Comparison of ENCODE assay signal across 22 cellular contexts in the genomic region with DNA sequence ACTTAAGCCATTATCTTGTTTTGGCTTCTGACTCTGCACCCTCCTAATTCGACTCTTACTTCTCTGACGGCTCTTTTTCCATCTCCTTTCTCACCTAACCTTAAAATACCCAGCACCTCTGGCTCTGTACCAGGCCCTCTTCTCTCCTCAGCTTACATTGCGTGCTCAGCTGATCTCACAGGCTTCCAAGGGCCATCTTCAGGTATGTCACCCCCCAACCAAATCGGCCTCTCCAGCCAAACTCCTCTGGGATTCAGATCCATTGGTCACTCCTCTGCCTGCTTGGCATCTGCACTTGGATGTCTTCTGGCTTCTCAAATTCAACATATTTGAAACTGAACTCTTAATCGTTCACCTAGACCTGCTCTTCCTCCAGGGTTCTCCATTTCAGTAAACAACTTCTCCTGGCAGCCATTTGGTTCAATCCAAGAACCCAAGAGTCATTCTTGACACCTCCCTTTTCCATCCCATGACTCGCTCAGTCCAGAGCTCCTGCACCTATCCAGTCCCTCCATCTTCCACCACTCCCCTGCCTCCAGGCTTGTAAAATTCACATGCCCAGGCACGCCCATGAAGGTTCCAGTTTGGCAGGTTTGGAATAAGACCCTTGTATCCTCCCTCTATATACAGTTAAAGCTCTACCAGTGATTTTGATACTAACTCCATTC. TPM values are rescaled to one million over a fixed set of nuclear protein-coding genes. Genes with fewer than 3 reads are reported as not detected.
DNase-seq lines count a peak whose midpoint lies in the region; ATAC-seq and TF ChIP-seq lines count a peak whose summit lies in the region.
"Had no signal": no experiment of that assay in that cellular context is flagged by ENCODE, and none has a peak within 500 bp of the region (broad histone marks: within the 10 kb centered on the region; RNA-seq: fewer than 3 reads in every experiment).

No MANE protein-coding gene starts in this region.

- no peaks in the 10 kb centered on the region for H3K4me1 Mint-ChIP-seq in activated CD4-positive, alpha-beta memory T cell treated with anti-CD3 and anti-CD28 coated beads, Interleukin-2, amount 10 ng/mL, durations not matched to agents 7 days and 5 days
- H3K4me1 Mint-ChIP-seq in activated CD4-positive, alpha-beta memory T cell treated with anti-CD3 and anti-CD28 coated beads for 36 hours (ENCODE audit: low read depth), result no peaks in the 10 kb centered on the region
- H3K4me1 Mint-ChIP-seq: endodermal cell; neural crest cell; stimulated activated memory B cell treated with anti-CD40 and anti-IgM and Interleukin-4, amounts not matched to agents 10 μg/mL and 1 μg/mL and 100 μg/mL, for 72 hours had no signal

- TF ChIP-seq CTCF in stomach (IDR thresholded peaks at IDR 0.05), result no peak

- peak; percentile 3 for DNase-seq in activated CD4-positive, alpha-beta memory T cell treated with anti-CD3 and anti-CD28 coated beads, Interleukin-2, amount 10 ng/mL, durations not matched to agents 7 days and 5 days
- DNase-seq in activated CD4-positive, alpha-beta memory T cell treated with anti-CD3 and anti-CD28 coated beads for 36 hours, result no peak
- DNase-seq in NCI-H510A (lab: John Stamatoyannopoulos, UW), result peak; percentile 60
- DNase-seq in epithelial cell of prostate (ENCODE audit: low read depth, low spot score), result peak; percentile 46
- peak; percentile 15 for DNase-seq in stomach
- no peak for DNase-seq in NCI-H2171 treated with DMSO at 0.1 percent for 48 hours (lab: John Stamatoyannopoulos, UW)
- no peak for DNase-seq in activated naive CD4-positive, alpha-beta T cell treated with anti-CD3 and anti-CD28 coated beads, Interleukin-2, amount 50 U/mL, for 16 hours
- DNase-seq: activated gamma-delta T cell, amygdala, HFFc6, NCI-H1694, trophoblast cell had no signal

- peaks cover 0 to 7% (median 0%) of the 10 kb centered on the region in 4 donors for H3K36me3 ChIP-seq in stomach
- H3K36me3 ChIP-seq: BLaER1 treated with 17β-estradiol and CSF1 and Interleukin-3, amounts not matched to agents 10 nM and 100 nM; SJCRH30 had no signal

- CTCF ChIA-PET in activated CD4-positive, alpha-beta memory T cell treated with anti-CD3 and anti-CD28 coated beads, Interleukin-2, amount 10 ng/mL, durations not matched to agents 7 days and 5 days (lab: Charles Lee), result no interaction called here
- CTCF ChIA-PET in activated CD4-positive, alpha-beta memory T cell treated with anti-CD3 and anti-CD28 coated beads for 36 hours (lab: Charles Lee), result interaction anchor here (0.9 to 1.5 kb wide), 2 partner anchors 13 to 15 kb away, joined by 3 to 4 read pairs; no protein-coding TSS in a partner anchor

- POLR2A ChIA-PET in activated CD4-positive, alpha-beta memory T cell treated with anti-CD3 and anti-CD28 coated beads, Interleukin-2, amount 10 ng/mL, durations not matched to agents 7 days and 5 days (lab: Charles Lee), result no interaction called here
- POLR2A ChIA-PET in activated CD4-positive, alpha-beta memory T cell treated with anti-CD3 and anti-CD28 coated beads for 36 hours (lab: Charles Lee), result no interaction called here

- ATAC-seq in HG03097 (IDR thresholded peaks at IDR 0.05; ENCODE audit: low FRiP score, unreplicated experiment), result no peak
- ATAC-seq: A549; stimulated activated memory B cell treated with anti-CD40 and anti-IgM and Interleukin-4, amounts not matched to agents 10 μg/mL and 1 μg/mL and 100 μg/mL, for 72 hours; WTC11 had no signal

- no peak for TF ChIP-seq POLR2A in stomach (IDR thresholded peaks at IDR 0.05)

- no peaks in the 10 kb centered on the region for H3K9me3 Mint-ChIP-seq in activated CD4-positive, alpha-beta memory T cell treated with anti-CD3 and anti-CD28 coated beads, Interleukin-2, amount 10 ng/mL, durations not matched to agents 7 days and 5 days
- H3K9me3 Mint-ChIP-seq in activated CD4-positive, alpha-beta memory T cell treated with anti-CD3 and anti-CD28 coated beads for 36 hours, result no peaks in the 10 kb centered on the region
- H3K9me3 Mint-ChIP-seq: endodermal cell; neural crest cell; stimulated activated memory B cell treated with anti-CD40 and anti-IgM and Interleukin-4, amounts not matched to agents 10 μg/mL and 1 μg/mL and 100 μg/mL, for 72 hours; T-helper 1 cell treated with Interleukin-12 subunit alpha and Interleukin-12 subunit beta and Interleukin-4 antibody, amounts not matched to agents 30 μg/mL and 1 μg/mL, for 36 hours had no signal

- H3K27me3 ChIP-seq in stomach, result peaks cover 0 to 4% (median 0%) of the 10 kb centered on the region in 3 donors
- H3K27me3 ChIP-seq: BLaER1 treated with 17β-estradiol and CSF1 and Interleukin-3, amounts not matched to agents 10 nM and 100 nM; SJCRH30 had no signal

- no peaks in the 10 kb centered on the region for H3K4me1 ChIP-seq in stomach
- H3K4me1 ChIP-seq: A549; BLaER1 treated with 17β-estradiol and CSF1 and Interleukin-3, amounts not matched to agents 10 nM and 100 nM; SJCRH30 had no signal

- no peak overlapping the region for H3K4me3 Mint-ChIP-seq in activated CD4-positive, alpha-beta memory T cell treated with anti-CD3 and anti-CD28 coated beads, Interleukin-2, amount 10 ng/mL, durations not matched to agents 7 days and 5 days
- H3K4me3 Mint-ChIP-seq in activated CD4-positive, alpha-beta memory T cell treated with anti-CD3 and anti-CD28 coated beads for 36 hours, result no peak overlapping the region
- H3K4me3 Mint-ChIP-seq: endodermal cell; HFFc6; mesothelial cell of epicardium; neural crest cell; stimulated activated memory B cell treated with anti-CD40 and anti-IgM and Interleukin-4, amounts not matched to agents 10 μg/mL and 1 μg/mL and 100 μg/mL, for 72 hours; T-helper 1 cell treated with Interleukin-12 subunit alpha and Interleukin-12 subunit beta and Interleukin-4 antibody, amounts not matched to agents 30 μg/mL and 1 μg/mL, for 36 hours; WTC11 had no signal

- H3K36me3 Mint-ChIP-seq in activated CD4-positive, alpha-beta memory T cell treated with anti-CD3 and anti-CD28 coated beads, Interleukin-2, amount 10 ng/mL, durations not matched to agents 7 days and 5 days (ENCODE audit: low read depth), result no peaks in the 10 kb centered on the region
- H3K36me3 Mint-ChIP-seq in activated CD4-positive, alpha-beta memory T cell treated with anti-CD3 and anti-CD28 coated beads for 36 hours, result no peaks in the 10 kb centered on the region
- H3K36me3 Mint-ChIP-seq: mesothelial cell of epicardium; stimulated activated memory B cell treated with anti-CD40 and anti-IgM and Interleukin-4, amounts not matched to agents 10 μg/mL and 1 μg/mL and 100 μg/mL, for 72 hours; WTC11 had no signal

- intact Hi-C loops in activated CD4-positive, alpha-beta memory T cell treated with anti-CD3 and anti-CD28 coated beads for 36 hours (cut with micrococcal nuclease), result no loop called here
- intact Hi-C loops in stomach (cut with DNase I; ENCODE audit: low total_unique reads), result no loop called here

- H3K27ac Mint-ChIP-seq in activated CD4-positive, alpha-beta memory T cell treated with anti-CD3 and anti-CD28 coated beads, Interleukin-2, amount 10 ng/mL, durations not matched to agents 7 days and 5 days, result no peak overlapping the region
- H3K27ac Mint-ChIP-seq in activated CD4-positive, alpha-beta memory T cell treated with anti-CD3 and anti-CD28 coated beads for 36 hours, result no peak overlapping the region
- H3K27ac Mint-ChIP-seq: endodermal cell; HFFc6; mesothelial cell of epicardium; stimulated activated memory B cell treated with anti-CD40 and anti-IgM and Interleukin-4, amounts not matched to agents 10 μg/mL and 1 μg/mL and 100 μg/mL, for 72 hours; T-helper 1 cell treated with Interleukin-12 subunit alpha and Interleukin-12 subunit beta and Interleukin-4 antibody, amounts not matched to agents 30 μg/mL and 1 μg/mL, for 36 hours; WTC11 had no signal

- H3K9me3 ChIP-seq in stomach, result no peaks in the 10 kb centered on the region
- H3K9me3 ChIP-seq: A549; BLaER1 treated with 17β-estradiol and CSF1 and Interleukin-3, amounts not matched to agents 10 nM and 100 nM; SJCRH30 had no signal

- H3K27me3 Mint-ChIP-seq in activated CD4-positive, alpha-beta memory T cell treated with anti-CD3 and anti-CD28 coated beads, Interleukin-2, amount 10 ng/mL, durations not matched to agents 7 days and 5 days, result peaks cover 9% of the 10 kb centered on the region
- H3K27me3 Mint-ChIP-seq in activated CD4-positive, alpha-beta memory T cell treated with anti-CD3 and anti-CD28 coated beads for 36 hours, result peaks cover 9% of the 10 kb centered on the region

- H3K27ac ChIP-seq in epithelial cell of prostate (no peak overlapping the region), stomach (no peak overlapping the region)
- H3K27ac ChIP-seq: A549; BLaER1 treated with 17β-estradiol and CSF1 and Interleukin-3, amounts not matched to agents 10 nM and 100 nM; SJCRH30 had no signal

- H3K4me3 ChIP-seq in stomach, result no peak overlapping the region
- H3K4me3 ChIP-seq: A549; BLaER1 treated with 17β-estradiol and CSF1 and Interleukin-3, amounts not matched to agents 10 nM and 100 nM; SJCRH30 had no signal

- TF ChIP-seq EP300 in stomach (IDR thresholded peaks at IDR 0.05), result no peak

- WGBS in stomach, 5 donors, result 76 to 85% (median 81%) methylated on average over 7 of the region's 7 CpGs

RNA-seq across cellular contexts. Expression of gene SLC41A3, which starts 35.2 kb away (rescaled TPM):
- total RNA-seq in activated CD4-positive, alpha-beta memory T cell treated with anti-CD3 and anti-CD28 coated beads, Interleukin-2, amount 10 ng/mL, durations not matched to agents 7 days and 5 days, result 10 to 100 TPM; 25.6 to 30.0 TPM
- total RNA-seq in activated CD4-positive, alpha-beta memory T cell treated with anti-CD3 and anti-CD28 coated beads for 36 hours, result 10 to 100 TPM; 26.3 to 27.3 TPM
- 10 to 100 TPM; 27.7 to 81.7 (median 43.6) TPM for total RNA-seq in stomach
- polyA plus RNA-seq in stomach, result 10 to 100 TPM; 15.4 to 23.5 (median 18.0) TPM

Comparison
In these comparisons a context has a peak if more than half of its experiments do, and no peak if none do; other contexts are left out.
1. DNase-seq: peak in activated CD4-positive, alpha-beta memory T cell treated with anti-CD3 and anti-CD28 coated beads, Interleukin-2, amount 10 ng/mL, durations not matched to agents 7 days and 5 days (single experiment), NCI-H510A (single experiment), epithelial cell of prostate (single experiment) and stomach (single experiment); none in activated CD4-positive, alpha-beta memory T cell treated with anti-CD3 and anti-CD28 coated beads for 36 hours (single experiment), NCI-H2171 treated with DMSO at 0.1 percent for 48 hours (single experiment) and activated naive CD4-positive, alpha-beta T cell treated with anti-CD3 and anti-CD28 coated beads, Interleukin-2, amount 50 U/mL, for 16 hours (single experiment).